In genomic region chr2:144512421-144513272, GRCh38 we compare ENCODE assay signal across 12 cellular contexts. TPM values are rescaled to one million over a fixed set of nuclear protein-coding genes. Genes with fewer than 3 reads are reported as not detected.
DNase-seq lines count a peak whose midpoint lies in the region; ATAC-seq, FAIRE-seq and TF ChIP-seq lines count a peak whose summit lies in the region.
"Had no signal": no experiment of that assay in that cellular context is flagged by ENCODE, and none has a peak within 500 bp of the region (broad histone marks: within the 10 kb centered on the region; RNA-seq: fewer than 3 reads in every experiment).

No MANE protein-coding gene starts in this region.

- H3K4me3 ChIP-seq in HL-60 (replicated peaks; ENCODE audit: insufficient read depth, low read length) = peak overlapping the region; percentile 43
- H3K4me3 ChIP-seq in iPS-20b (ENCODE audit: low read length) = peak overlapping the region; percentile 73; the same call in 1 of the 2 replicates
- H3K4me3 ChIP-seq: GM12878 had no signal

- FAIRE-seq in frontal cortex (lab: Jason Lieb, UNC) = no peak
- FAIRE-seq: GM12878 had no signal

- H3K9me3 Mint-ChIP-seq in activated T-helper 17 cell treated with anti-CD3 and anti-CD28 coated beads, Interleukin-2, amount 50 U/mL, for 72 hours = no peaks in the 10 kb centered on the region
- no peaks in the 10 kb centered on the region for H3K9me3 Mint-ChIP-seq in stimulated activated memory B cell treated with anti-CD40 and anti-IgM and Interleukin-4, amounts not matched to agents 10 μg/mL and 1 μg/mL and 100 μg/mL, for 72 hours

- H3K27ac ChIP-seq in HL-60 (replicated peaks) = peak overlapping the region; percentile 95
- no peak overlapping the region for H3K27ac ChIP-seq in iPS-20b (ENCODE audit: low read length)
- H3K27ac ChIP-seq: VCaP had no signal

- H3K9ac ChIP-seq in iPS-20b (ENCODE audit: low read depth, low read length) = no peak overlapping the region

- H3K27me3 Mint-ChIP-seq in activated T-helper 17 cell treated with anti-CD3 and anti-CD28 coated beads, Interleukin-2, amount 50 U/mL, for 72 hours = peaks cover 40% of the 10 kb centered on the region
- no peaks in the 10 kb centered on the region for H3K27me3 Mint-ChIP-seq in stimulated activated memory B cell treated with anti-CD40 and anti-IgM and Interleukin-4, amounts not matched to agents 10 μg/mL and 1 μg/mL and 100 μg/mL, for 72 hours

- H3K27me3 ChIP-seq in HL-60 (ENCODE audit: insufficient read depth, poor library complexity, severe bottlenecking) (no peaks in the 10 kb centered on the region), iPS-20b (ENCODE audit: insufficient read depth, low read length) (peaks cover 89% of the 10 kb centered on the region)

- H3K9me3 ChIP-seq in iPS-20b (ENCODE audit: insufficient read depth, low read depth, low read length) = no peaks in the 10 kb centered on the region

- no peak overlapping the region for H3K27ac Mint-ChIP-seq in activated T-helper 17 cell treated with anti-CD3 and anti-CD28 coated beads, Interleukin-2, amount 50 U/mL, for 72 hours
- H3K27ac Mint-ChIP-seq in stimulated activated memory B cell treated with anti-CD40 and anti-IgM and Interleukin-4, amounts not matched to agents 10 μg/mL and 1 μg/mL and 100 μg/mL, for 72 hours = no peak overlapping the region

- peaks cover 58% of the 10 kb centered on the region for H3K36me3 Mint-ChIP-seq in activated T-helper 17 cell treated with anti-CD3 and anti-CD28 coated beads, Interleukin-2, amount 50 U/mL, for 72 hours (ENCODE audit: low read depth)
- peaks cover 18% of the 10 kb centered on the region for H3K36me3 Mint-ChIP-seq in stimulated activated memory B cell treated with anti-CD40 and anti-IgM and Interleukin-4, amounts not matched to agents 10 μg/mL and 1 μg/mL and 100 μg/mL, for 72 hours

- peaks cover 63% of the 10 kb centered on the region for H3K4me1 ChIP-seq in iPS-20b (ENCODE audit: insufficient read depth, low read length)

- DNase-seq in HL-60 (ENCODE audit: low read depth in 1 of 2, low spot score in 1 of 2) (no peak), frontal cortex (ENCODE audit: low spot score in 2 of 2) (no peak)
- no peak for DNase-seq in stimulated activated CD4-positive, alpha-beta T cell treated with anti-CD3 and anti-CD28 coated beads, Interleukin-15, amount 100 ng/mL, for 24 hours
- DNase-seq in activated CD4-positive, alpha-beta T cell treated with anti-CD3 and anti-CD28 coated beads for 4 hours = no peak
- DNase-seq: cortex of kidney, NCI-H2029 had no signal

- H3K4me3 Mint-ChIP-seq in activated T-helper 17 cell treated with anti-CD3 and anti-CD28 coated beads, Interleukin-2, amount 50 U/mL, for 72 hours = peak overlapping the region; percentile 78
- peak overlapping the region; percentile 78 for H3K4me3 Mint-ChIP-seq in stimulated activated memory B cell treated with anti-CD40 and anti-IgM and Interleukin-4, amounts not matched to agents 10 μg/mL and 1 μg/mL and 100 μg/mL, for 72 hours

- H3K4me1 Mint-ChIP-seq in activated T-helper 17 cell treated with anti-CD3 and anti-CD28 coated beads, Interleukin-2, amount 50 U/mL, for 72 hours = peaks cover 27% of the 10 kb centered on the region
- peaks cover 78% of the 10 kb centered on the region for H3K4me1 Mint-ChIP-seq in stimulated activated memory B cell treated with anti-CD40 and anti-IgM and Interleukin-4, amounts not matched to agents 10 μg/mL and 1 μg/mL and 100 μg/mL, for 72 hours

- no peak for ATAC-seq in activated T-helper 17 cell treated with anti-CD3 and anti-CD28 coated beads, Interleukin-2, amount 50 U/mL, for 72 hours (replicated peaks)
- no peak for ATAC-seq in stimulated activated memory B cell treated with anti-CD40 and anti-IgM and Interleukin-4, amounts not matched to agents 10 μg/mL and 1 μg/mL and 100 μg/mL, for 72 hours
- no peak for ATAC-seq in GM18909 (IDR thresholded peaks at IDR 0.05; ENCODE audit: poor library complexity, unreplicated experiment)
- ATAC-seq: GM12878 had no signal

- no peak for TF ChIP-seq CTCF in HL-60 (IDR thresholded peaks at IDR 0.05; ENCODE audit: insufficient read depth, low read length)

- H3K36me3 ChIP-seq in iPS-20b (ENCODE audit: insufficient read depth, low read depth, low read length) = no peaks in the 10 kb centered on the region

RNA-seq across cellular contexts. Expression of gene ZEB2, which starts 7.3 kb away (rescaled TPM):
- total RNA-seq in activated T-helper 17 cell treated with anti-CD3 and anti-CD28 coated beads, Interleukin-2, amount 50 U/mL, for 72 hours = 10 to 100 TPM; 27.6 to 44.1 TPM
- total RNA-seq in frontal cortex = 267 TPM
